ENCODE assay signal across 9 cellular contexts in the genomic region with DNA sequence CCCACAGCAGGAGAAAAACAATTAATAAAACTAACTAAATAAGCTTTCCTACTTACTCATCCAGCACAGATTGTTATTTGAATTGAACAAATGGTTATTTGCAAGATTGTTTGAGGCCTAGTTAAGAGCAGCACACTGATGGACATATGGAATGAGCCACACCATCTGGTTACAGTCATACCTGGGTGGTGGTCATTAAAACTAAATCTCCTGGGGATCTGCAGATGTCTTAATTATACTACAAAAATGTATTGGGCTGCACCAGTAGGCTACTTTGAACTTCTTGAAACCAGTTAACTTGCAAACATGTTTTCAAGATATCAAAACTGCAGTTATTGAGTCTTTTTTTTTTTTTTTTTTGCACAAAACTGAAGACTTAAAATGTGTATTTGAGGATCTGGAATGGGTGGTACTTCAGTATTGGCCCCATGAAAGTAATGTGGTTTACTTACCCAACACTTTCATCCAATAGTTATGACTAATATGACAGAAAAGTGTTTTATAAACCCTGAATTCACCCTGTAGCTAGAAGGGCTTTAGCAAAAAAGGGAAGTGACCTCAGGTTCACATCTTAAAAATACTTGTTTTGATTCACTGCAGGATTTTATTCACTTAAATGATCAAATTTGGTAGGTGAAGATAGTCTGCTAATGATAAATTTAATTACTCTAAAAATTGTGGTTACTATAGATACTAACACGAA. TPM values are rescaled to one million over a fixed set of nuclear protein-coding genes. Genes with fewer than 3 reads are reported as not detected.
DNase-seq lines count a peak whose midpoint lies in the region; ATAC-seq, FAIRE-seq and TF ChIP-seq lines count a peak whose summit lies in the region.
"Had no signal": no experiment of that assay in that cellular context is flagged by ENCODE, and none has a peak within 500 bp of the region (broad histone marks: within the 10 kb centered on the region; RNA-seq: fewer than 3 reads in every experiment).

No MANE protein-coding gene starts in this region.

- no peak for FAIRE-seq in A549 (lab: Jason Lieb, UNC)

- DNase-seq in A549 (ENCODE audit: low read depth in 1 of 2, low spot score in 1 of 2) (no peak), SIG-M5 (lab: John Stamatoyannopoulos, UW) (peak; percentile 63), NCI-H2227 (lab: John Stamatoyannopoulos, UW; ENCODE audit: unreplicated experiment) (no peak), cerebellar nuclear complex (lab: John Stamatoyannopoulos, UW) (no peak)
- DNase-seq in stimulated activated naive CD8-positive, alpha-beta T cell treated with anti-CD3 and anti-CD28 coated beads, Interleukin-15, amount 100 ng/mL, for 72 hours, result no peak
- DNase-seq in stimulated activated naive CD4-positive, alpha-beta T cell treated with Interleukin-2 at 50 U/mL for 16 hours (lab: John Stamatoyannopoulos, UW), result no peak

- 0 out of 6 replicates have a peak overlapping the region, but pooled peaks of 1 of the 2 experiments have one; percentile 20 for H3K27ac ChIP-seq in A549

- H3K27me3 Mint-ChIP-seq in stimulated activated naive CD8-positive, alpha-beta T cell treated with anti-CD3 and anti-CD28 coated beads, Interleukin-15, amount 100 ng/mL, for 72 hours, result no peaks in the 10 kb centered on the region

- no peak for TF ChIP-seq CTCF in A549 (IDR thresholded peaks at IDR 0.05)

- peak overlapping the region; percentile 45 for H3K4me2 ChIP-seq in A549

- peaks cover 88% of the 10 kb centered on the region for H3K4me1 Mint-ChIP-seq in stimulated activated naive CD8-positive, alpha-beta T cell treated with anti-CD3 and anti-CD28 coated beads, Interleukin-15, amount 100 ng/mL, for 72 hours

- 79% methylated on average over 1 of the region's 1 CpG for WGBS in A549 (ENCODE audit: missing lambda C conversion rate)

- peak overlapping the region; percentile 45 to 63 for H3K4me3 Mint-ChIP-seq in stimulated activated naive CD8-positive, alpha-beta T cell treated with anti-CD3 and anti-CD28 coated beads, Interleukin-15, amount 100 ng/mL, for 72 hours
- H3K4me3 Mint-ChIP-seq: nephron had no signal

- H3K4me3 ChIP-seq in A549, result no peak overlapping the region

- TF ChIP-seq EP300 in A549 (IDR thresholded peaks at IDR 0.05), result no peak

- ATAC-seq in A549, result 0 out of 6 replicates have a peak, but pooled peaks of 1 of the 2 experiments have one; percentile 9
- ATAC-seq in GM18873 (IDR thresholded peaks at IDR 0.05; ENCODE audit: low FRiP score, unreplicated experiment), result peak; percentile 85
- ATAC-seq in HG03064 (IDR thresholded peaks at IDR 0.05; ENCODE audit: low read depth, unreplicated experiment), result peak; percentile 85
- ATAC-seq in stimulated activated naive CD8-positive, alpha-beta T cell treated with anti-CD3 and anti-CD28 coated beads, Interleukin-15, amount 100 ng/mL, for 72 hours, result peak; percentile 87

- H3K4me1 ChIP-seq in A549, result peaks cover 65% of the 10 kb centered on the region

- peaks cover 17% of the 10 kb centered on the region; the same call in 2 of the 3 replicates for H3K9me3 ChIP-seq in A549

- no peak for TF ChIP-seq RAD21 in A549 (conservative IDR thresholded peaks at IDR 0.05 in 1 of 2, IDR thresholded peaks at IDR 0.05 in 1 of 2)

- no peak for TF ChIP-seq POLR2A in A549 (IDR thresholded peaks at IDR 0.05; ENCODE audit: low read length)

- no peak overlapping the region for H3K27ac Mint-ChIP-seq in stimulated activated naive CD8-positive, alpha-beta T cell treated with anti-CD3 and anti-CD28 coated beads, Interleukin-15, amount 100 ng/mL, for 72 hours

- POLR2A ChIA-PET in A549 (lab: Yijun Ruan, JAX), result no interaction called here

- no peaks in the 10 kb centered on the region for H3K9me3 Mint-ChIP-seq in stimulated activated naive CD8-positive, alpha-beta T cell treated with anti-CD3 and anti-CD28 coated beads, Interleukin-15, amount 100 ng/mL, for 72 hours

- CTCF ChIA-PET in A549 (lab: Yijun Ruan, JAX), result interaction anchor here (0.9 to 1.6 kb wide), 3 partner anchors 76 to 283 kb away, joined by 3 to 6 read pairs (median 4); no protein-coding TSS in a partner anchor

TF ChIP-seq in A549, 52 proteins besides CTCF, POLR2A, EP300 and RAD21:
- TF ChIP-seq MYC (IDR thresholded peaks at IDR 0.05; ENCODE audit: borderline replicate concordance, low read length) (no peak), JUNB (IDR thresholded peaks at IDR 0.05) (no peak), EHMT2 (IDR thresholded peaks at IDR 0.05; ENCODE audit: low read depth) (no peak), FOSB (CRISPR knock-in tag; IDR thresholded peaks at IDR 0.05) (no peak), POLR2AphosphoS2 (conservative IDR thresholded peaks at IDR 0.05; ENCODE audit: low read length) (no peak), TFCP2L1 (CRISPR knock-in tag; IDR thresholded peaks at IDR 0.05) (no peak), HOXB13 (CRISPR knock-in tag; IDR thresholded peaks at IDR 0.05; ENCODE audit: low read depth) (no peak), EHF (CRISPR knock-in tag; IDR thresholded peaks at IDR 0.05) (no peak), NPAS2 (CRISPR knock-in tag; IDR thresholded peaks at IDR 0.05; ENCODE audit: borderline replicate concordance) (no peak), CBX2 (IDR thresholded peaks at IDR 0.05; ENCODE audit: borderline replicate concordance, low read depth) (no peak), RCOR1 (IDR thresholded peaks at IDR 0.05; ENCODE audit: low read depth, low read length) (no peak), RFX5 (IDR thresholded peaks at IDR 0.05) (no peak), NR3C1 (IDR thresholded peaks at IDR 0.05) (no peak)
- TF ChIP-seq, protein P1, sequence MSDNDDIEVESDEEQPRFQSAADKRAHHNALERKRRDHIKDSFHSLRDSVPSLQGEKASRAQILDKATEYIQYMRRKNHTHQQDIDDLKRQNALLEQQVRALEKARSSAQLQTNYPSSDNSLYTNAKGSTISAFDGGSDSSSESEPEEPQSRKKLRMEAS (IDR thresholded peaks at IDR 0.05), result no peak
- TF ChIP-seq, protein P2, sequence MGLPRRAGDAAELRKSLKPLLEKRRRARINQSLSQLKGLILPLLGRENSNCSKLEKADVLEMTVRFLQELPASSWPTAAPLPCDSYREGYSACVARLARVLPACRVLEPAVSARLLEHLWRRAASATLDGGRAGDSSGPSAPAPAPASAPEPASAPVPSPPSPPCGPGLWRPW (IDR thresholded peaks at IDR 0.05), result no peak

RNA-seq across cellular contexts. Expression of a gene that starts 10.8 kb away (rescaled TPM):
- polyA plus RNA-seq in A549 (2011; rRNA removed), result 384 and 415 TPM in 2 replicates
- 107 and 152 TPM in 2 replicates for polyA plus RNA-seq in A549 (2012; cell fraction: cytosol; rRNA removed)
- 116 and 183 TPM in 2 replicates for polyA plus RNA-seq in A549 (2012; cell fraction: nucleus; rRNA removed)
- polyA plus RNA-seq in A549 (2017; fragmentation: RNase III; extraction: RNeasy Plus Mini Kit Qiagen cat#74134 plus additional on column Dnase treatment), result 96.9 to 104 TPM (median 100 TPM) in 3 replicates
- polyA minus RNA-seq in A549 (2011; rRNA and poly(A)+ RNA removed), result 677 and 730 TPM in 2 replicates
